ENCODE assay signal across 29 cellular contexts in genomic region chr7:85686410-85687181, GRCh38.
"Had no signal": no experiment of that assay in that cellular context is flagged by ENCODE, and none has a peak within 500 bp of the region (broad histone marks: within the 10 kb centered on the region; RNA-seq: fewer than 3 reads in every experiment).

No MANE protein-coding gene starts in this region.

- H3K9ac ChIP-seq: neural progenitor cell, parathyroid adenoma had no signal

- DNase-seq: activated CD4-positive, alpha-beta memory T cell treated with anti-CD3 and anti-CD28 coated beads for 36 hours; activated CD4-positive, alpha-beta T cell treated with anti-CD3 and anti-CD28 coated beads, Interleukin-2, amount 10 ng/mL, durations not matched to agents 24 days and 14 days; activated CD4-positive, CD25-positive, alpha-beta regulatory T cell treated with anti-CD3 and anti-CD28 coated beads, Interleukin-2, amount 50 U/mL, for 72 hours; activated CD8-positive, alpha-beta memory T cell treated with anti-CD3 and anti-CD28 coated beads, Interleukin-2, amount 50 U/mL, for 4 hours; activated gamma-delta T cell; activated naive CD4-positive, alpha-beta T cell treated with anti-CD3 and anti-CD28 coated beads, Interleukin-2, amount 50 U/mL, for 16 hours; activated naive CD8-positive, alpha-beta T cell treated with anti-CD3 and anti-CD28 coated beads, Interleukin-2, amount 50 U/mL, for 24 hours; activated T-cell treated with anti-CD3 and anti-CD28 coated beads, Interleukin-2, amount 50 U/mL, for 24 hours; amygdala; caudate nucleus; cortex of kidney; effector memory CD8-positive, alpha-beta T cell; esophagus squamous epithelium; heart left ventricle; lower lobe of right lung; natural killer cell; occipital lobe; psoas muscle; stimulated activated CD4-positive, alpha-beta T cell treated with anti-CD3 and anti-CD28 coated beads, Interleukin-15, amount 100 ng/mL, for 24 hours; stimulated activated CD4-positive, alpha-beta T cell treated with anti-CD3 and anti-CD28 coated beads, Interleukin-2, amount 100 ng/mL, for 24 hours; stimulated activated naive B cell treated with anti-CD40 and anti-IgM and Interleukin-4, amounts not matched to agents 10 μg/mL and 1 μg/mL and 100 μg/mL, for 72 hours; stomach; T-helper 17 cell; thyroid gland; WERI-Rb-1 had no signal

- H3K4me3 ChIP-seq: esophagus squamous epithelium, heart left ventricle, left lung, lower lobe of right lung, neural progenitor cell, psoas muscle, right atrium auricular region, stomach, thyroid gland had no signal

- H3K4me1 ChIP-seq: esophagus squamous epithelium, heart left ventricle, left lung, lower lobe of right lung, neural progenitor cell, parathyroid adenoma, psoas muscle, right atrium auricular region, stomach, thyroid gland had no signal

- H3K79me2 ChIP-seq: parathyroid adenoma had no signal

- ATAC-seq: activated naive CD8-positive, alpha-beta T cell treated with anti-CD3 and anti-CD28 coated beads, Interleukin-2, amount 50 U/mL, for 24 hours; effector memory CD8-positive, alpha-beta T cell; heart left ventricle; left lung; lower lobe of right lung; natural killer cell; psoas muscle; stimulated activated naive B cell treated with anti-CD40 and anti-IgM and Interleukin-4, amounts not matched to agents 10 μg/mL and 1 μg/mL and 100 μg/mL, for 72 hours; T-helper 17 cell had no signal

- H3K27me3 ChIP-seq: esophagus squamous epithelium, heart left ventricle, left lung, neural progenitor cell, right atrium auricular region, stomach, thyroid gland had no signal

- H2AFZ ChIP-seq: neural progenitor cell, parathyroid adenoma had no signal

- H3K9me3 ChIP-seq: heart left ventricle, lower lobe of right lung, psoas muscle, right atrium auricular region, stomach, thyroid gland had no signal

- H3K4me2 ChIP-seq: neural progenitor cell had no signal

- H3K36me3 ChIP-seq: esophagus squamous epithelium, heart left ventricle, left lung, lower lobe of right lung, neural progenitor cell, right atrium auricular region, stomach, thyroid gland, WERI-Rb-1 had no signal

- H3K27ac ChIP-seq: esophagus squamous epithelium, heart left ventricle, left lung, lower lobe of right lung, neural progenitor cell, parathyroid adenoma, psoas muscle, right atrium auricular region, stomach, thyroid gland, WERI-Rb-1 had no signal
